In genomic region chr3:108055931-108056330, GRCh38 we compare ENCODE assay signal across 20 cellular contexts. TPM values are rescaled to one million over a fixed set of nuclear protein-coding genes. Genes with fewer than 3 reads are reported as not detected.
DNase-seq lines count a peak whose midpoint lies in the region; ATAC-seq, FAIRE-seq and TF ChIP-seq lines count a peak whose summit lies in the region.
"Had no signal": no experiment of that assay in that cellular context is flagged by ENCODE, and none has a peak within 500 bp of the region (broad histone marks: within the 10 kb centered on the region; RNA-seq: fewer than 3 reads in every experiment).

No MANE protein-coding gene starts in this region.

- DNase-seq in activated T-cell treated with anti-CD3 and anti-CD28 coated beads, Interleukin-2, amount 50 U/mL, for 72 hours, result no peak
- DNase-seq in activated T-cell treated with anti-CD3 and anti-CD28 coated beads, Interleukin-2, amount 50 U/mL, for 4 hours, result no peak
- DNase-seq in CD8-positive, alpha-beta memory T cell, result no peak
- DNase-seq in activated naive CD8-positive, alpha-beta T cell treated with anti-CD3 and anti-CD28 coated beads, Interleukin-2, amount 10 ng/mL, durations not matched to agents 7 days and 5 days, result no peak
- no peak for DNase-seq in naive thymus-derived CD4-positive, alpha-beta T cell
- no peak for DNase-seq in HepG2 (ENCODE audit: low spot score)
- DNase-seq in NCI-H1417 (lab: John Stamatoyannopoulos, UW), result no peak
- no peak for DNase-seq in DMS 273 (lab: John Stamatoyannopoulos, UW; ENCODE audit: unreplicated experiment)
- DNase-seq: DMS53, HFFc6, IMR-90, Karpas-422, MG63, NCI-H1092, NCI-H2081 treated with DMSO at 0.1 percent for 48 hours, NCI-H510A treated with DMSO at 0.1 percent for 48 hours, NCI-H82, PC-9 had no signal

- BruUV-seq in HepG2 (replicated peaks; lab: Mats Ljungman, UMichigan), result no TSS peak

- TF ChIP-seq EP300 in HepG2 (IDR thresholded peaks at IDR 0.05; ENCODE audit: low read depth in 2 of 2, low read length in 2 of 2) (no peak), HepG2 (CRISPR knock-in tag; IDR thresholded peaks at IDR 0.05; ENCODE audit: borderline replicate concordance) (no peak)

- H3K36me3 Mint-ChIP-seq in activated T-cell treated with anti-CD3 and anti-CD28 coated beads, Interleukin-2, amount 50 U/mL, for 72 hours (ENCODE audit: insufficient read depth in 2 of 2), result peaks cover 20 to 53% of the 10 kb centered on the region in 2 donors
- peaks cover 61% of the 10 kb centered on the region for H3K36me3 Mint-ChIP-seq in activated T-cell treated with anti-CD3 and anti-CD28 coated beads, Interleukin-2, amount 50 U/mL, for 4 hours (ENCODE audit: insufficient read depth)
- H3K36me3 Mint-ChIP-seq in CD8-positive, alpha-beta memory T cell, result peaks cover 36 to 85% (median 37%) of the 10 kb centered on the region in 3 donors
- H3K36me3 Mint-ChIP-seq in activated naive CD8-positive, alpha-beta T cell treated with anti-CD3 and anti-CD28 coated beads, Interleukin-2, amount 10 ng/mL, durations not matched to agents 7 days and 5 days, result peaks cover 60% of the 10 kb centered on the region
- peaks cover 19 to 66% (median 55%) of the 10 kb centered on the region in 5 donors for H3K36me3 Mint-ChIP-seq in naive thymus-derived CD4-positive, alpha-beta T cell

- H3K4me3 ChIP-seq in CD8-positive, alpha-beta memory T cell (ENCODE audit: low read length), result no peak overlapping the region
- no peak overlapping the region for H3K4me3 ChIP-seq in naive thymus-derived CD4-positive, alpha-beta T cell (ENCODE audit: low read length)
- H3K4me3 ChIP-seq in HepG2 (replicated peaks in 1 of 3; ENCODE audit: insufficient read depth in 1 of 3, low read depth in 2 of 3, low read length in 3 of 3), result no peak overlapping the region
- H3K4me3 ChIP-seq: MG63, PC-9 had no signal

- in situ Hi-C loops in HepG2 (cut with HindIII; ENCODE audit: extremely low pct_ligation_motif_present, low pct_unique_long_range_greater_than_20kb), result no loop called here

- peaks cover 69% of the 10 kb centered on the region for H3K36me3 ChIP-seq in CD8-positive, alpha-beta memory T cell (ENCODE audit: insufficient read depth, low read length)
- H3K36me3 ChIP-seq in naive thymus-derived CD4-positive, alpha-beta T cell (ENCODE audit: control insufficient read depth in 2 of 3, insufficient read depth in 3 of 3, low read length in 3 of 3), result peaks cover 19 to 62% (median 19%) of the 10 kb centered on the region in 3 experiments
- no peaks in the 10 kb centered on the region for H3K36me3 ChIP-seq in HepG2 (replicated peaks in 1 of 2; ENCODE audit: control insufficient read depth in 1 of 2, insufficient read depth in 2 of 2, low read length in 2 of 2)

- no peak for TF ChIP-seq RAD21 in HepG2 (CRISPR knock-in tag; IDR thresholded peaks at IDR 0.05)

- ATAC-seq in activated T-cell treated with anti-CD3 and anti-CD28 coated beads, Interleukin-2, amount 50 U/mL, for 72 hours (replicated peaks in 1 of 2), result no peak
- no peak for ATAC-seq in activated T-cell treated with anti-CD3 and anti-CD28 coated beads, Interleukin-2, amount 50 U/mL, for 4 hours
- no peak for ATAC-seq in activated naive CD8-positive, alpha-beta T cell treated with anti-CD3 and anti-CD28 coated beads, Interleukin-2, amount 10 ng/mL, durations not matched to agents 7 days and 5 days (ENCODE audit: low read depth)
- ATAC-seq in naive thymus-derived CD4-positive, alpha-beta T cell, result no peak
- no peak for ATAC-seq in HepG2

- no peaks in the 10 kb centered on the region for H3K27me3 ChIP-seq in CD8-positive, alpha-beta memory T cell (ENCODE audit: insufficient read depth, low read length, poor library complexity, severe bottlenecking)
- no peaks in the 10 kb centered on the region for H3K27me3 ChIP-seq in naive thymus-derived CD4-positive, alpha-beta T cell (ENCODE audit: control insufficient read depth in 2 of 2, insufficient read depth in 2 of 2, low read length in 2 of 2)
- H3K27me3 ChIP-seq in HepG2 (ENCODE audit: control insufficient read depth in 1 of 2, insufficient read depth in 2 of 2, low read length in 2 of 2), result no peaks in the 10 kb centered on the region
- H3K27me3 ChIP-seq: MG63 had no signal

- peaks cover 12% of the 10 kb centered on the region for H3K4me1 ChIP-seq in CD8-positive, alpha-beta memory T cell (ENCODE audit: insufficient read depth, low read length)
- peaks cover 4 to 8% of the 10 kb centered on the region in 2 donors for H3K4me1 ChIP-seq in naive thymus-derived CD4-positive, alpha-beta T cell (ENCODE audit: control insufficient read depth in 2 of 2, insufficient read depth in 2 of 2, low read length in 2 of 2)
- H3K4me1 ChIP-seq in HepG2 (ENCODE audit: insufficient read depth, low read length), result no peaks in the 10 kb centered on the region

- no peaks in the 10 kb centered on the region for H4K20me1 ChIP-seq in HepG2 (ENCODE audit: insufficient read depth, low read length)

- no peak overlapping the region for H2AFZ ChIP-seq in HepG2 (ENCODE audit: low read length)
- H2AFZ ChIP-seq: PC-9 had no signal

- no peak for TF ChIP-seq CTCF in HepG2 (CRISPR knock-in tag; IDR thresholded peaks at IDR 0.05)

- peak overlapping the region; percentile 3 for H3K27ac Mint-ChIP-seq in activated T-cell treated with anti-CD3 and anti-CD28 coated beads, Interleukin-2, amount 50 U/mL, for 72 hours
- H3K27ac Mint-ChIP-seq in CD8-positive, alpha-beta memory T cell, result peak overlapping the region; percentile 2 to 87 (median 61)
- H3K27ac Mint-ChIP-seq in activated naive CD8-positive, alpha-beta T cell treated with anti-CD3 and anti-CD28 coated beads, Interleukin-2, amount 10 ng/mL, durations not matched to agents 7 days and 5 days, result peak overlapping the region; percentile 13
- peak overlapping the region; percentile 2 to 83 (median 38) for H3K27ac Mint-ChIP-seq in naive thymus-derived CD4-positive, alpha-beta T cell
- H3K27ac Mint-ChIP-seq: HFFc6 had no signal

- H3K9ac ChIP-seq in HepG2 (ENCODE audit: insufficient read depth, low read depth, low read length), result no peak overlapping the region

- no peaks in the 10 kb centered on the region for H3K9me3 ChIP-seq in CD8-positive, alpha-beta memory T cell (ENCODE audit: low read length)
- H3K9me3 ChIP-seq in naive thymus-derived CD4-positive, alpha-beta T cell (ENCODE audit: control insufficient read depth in 2 of 3, low read length in 3 of 3), result no peaks in the 10 kb centered on the region
- H3K9me3 ChIP-seq in HepG2 (ENCODE audit: low read length), result no peaks in the 10 kb centered on the region
- H3K9me3 ChIP-seq: MG63 had no signal

- no peaks in the 10 kb centered on the region for H3K27me3 Mint-ChIP-seq in activated T-cell treated with anti-CD3 and anti-CD28 coated beads, Interleukin-2, amount 50 U/mL, for 72 hours (ENCODE audit: low read depth)
- H3K27me3 Mint-ChIP-seq in activated T-cell treated with anti-CD3 and anti-CD28 coated beads, Interleukin-2, amount 50 U/mL, for 4 hours (ENCODE audit: low read depth), result no peaks in the 10 kb centered on the region
- H3K27me3 Mint-ChIP-seq in CD8-positive, alpha-beta memory T cell, result no peaks in the 10 kb centered on the region
- no peaks in the 10 kb centered on the region for H3K27me3 Mint-ChIP-seq in activated naive CD8-positive, alpha-beta T cell treated with anti-CD3 and anti-CD28 coated beads, Interleukin-2, amount 10 ng/mL, durations not matched to agents 7 days and 5 days
- no peaks in the 10 kb centered on the region for H3K27me3 Mint-ChIP-seq in naive thymus-derived CD4-positive, alpha-beta T cell

- H3K4me3 Mint-ChIP-seq in activated T-cell treated with anti-CD3 and anti-CD28 coated beads, Interleukin-2, amount 50 U/mL, for 72 hours, result no peak overlapping the region
- H3K4me3 Mint-ChIP-seq in activated T-cell treated with anti-CD3 and anti-CD28 coated beads, Interleukin-2, amount 50 U/mL, for 4 hours, result no peak overlapping the region
- peak overlapping the region in 1 of 7 donors; percentile 34 for H3K4me3 Mint-ChIP-seq in CD8-positive, alpha-beta memory T cell
- H3K4me3 Mint-ChIP-seq in activated naive CD8-positive, alpha-beta T cell treated with anti-CD3 and anti-CD28 coated beads, Interleukin-2, amount 10 ng/mL, durations not matched to agents 7 days and 5 days, result peak overlapping the region; percentile 18
- H3K4me3 Mint-ChIP-seq in naive thymus-derived CD4-positive, alpha-beta T cell, result peak overlapping the region in 5 of 10 donors; percentile 0 to 56 (median 25)
- H3K4me3 Mint-ChIP-seq: CD14-positive monocyte, HFFc6 had no signal

- no peak for TF ChIP-seq POLR2A in HepG2 (IDR thresholded peaks at IDR 0.05; ENCODE audit: insufficient read depth in 1 of 2, low read depth in 2 of 2, low read length in 2 of 2)

- POLR2A ChIA-PET in CD8-positive, alpha-beta memory T cell (lab: Charles Lee), result no interaction called here
- POLR2A ChIA-PET in activated naive CD8-positive, alpha-beta T cell treated with anti-CD3 and anti-CD28 coated beads, Interleukin-2, amount 10 ng/mL, durations not matched to agents 7 days and 5 days (lab: Charles Lee), result no interaction called here
- POLR2A ChIA-PET in naive thymus-derived CD4-positive, alpha-beta T cell (lab: Charles Lee), result no interaction called here
- POLR2A ChIA-PET in HepG2 (lab: Yijun Ruan, JAX), result no interaction called here

- H3K9me3 Mint-ChIP-seq in activated T-cell treated with anti-CD3 and anti-CD28 coated beads, Interleukin-2, amount 50 U/mL, for 72 hours, result no peaks in the 10 kb centered on the region
- no peaks in the 10 kb centered on the region for H3K9me3 Mint-ChIP-seq in activated T-cell treated with anti-CD3 and anti-CD28 coated beads, Interleukin-2, amount 50 U/mL, for 4 hours
- H3K9me3 Mint-ChIP-seq in CD8-positive, alpha-beta memory T cell, result no peaks in the 10 kb centered on the region
- no peaks in the 10 kb centered on the region for H3K9me3 Mint-ChIP-seq in activated naive CD8-positive, alpha-beta T cell treated with anti-CD3 and anti-CD28 coated beads, Interleukin-2, amount 10 ng/mL, durations not matched to agents 7 days and 5 days
- no peaks in the 10 kb centered on the region for H3K9me3 Mint-ChIP-seq in naive thymus-derived CD4-positive, alpha-beta T cell
- H3K9me3 Mint-ChIP-seq: CD14-positive monocyte, HFFc6 had no signal

- H3K79me2 ChIP-seq in HepG2 (ENCODE audit: insufficient read depth, low read length), result no peaks in the 10 kb centered on the region

- no peak overlapping the region for H3K4me2 ChIP-seq in HepG2 (ENCODE audit: low read depth, low read length)
- H3K4me2 ChIP-seq: PC-9 had no signal

- CTCF ChIA-PET in CD8-positive, alpha-beta memory T cell (lab: Charles Lee), result no interaction called here
- CTCF ChIA-PET in naive thymus-derived CD4-positive, alpha-beta T cell (lab: Charles Lee), result no interaction called here
- CTCF ChIA-PET in HepG2 (lab: Yijun Ruan, JAX; ENCODE audit: low intra/inter-chr PET ratio, low total read pairs), result no interaction called here

- WGBS in HepG2 (ENCODE audit: low lambda C conversion rate), result 69% methylated on average over 3 of the region's 3 CpGs

- no peak overlapping the region for H3K27ac ChIP-seq in CD8-positive, alpha-beta memory T cell (ENCODE audit: low read depth, low read length)
- no peak overlapping the region for H3K27ac ChIP-seq in naive thymus-derived CD4-positive, alpha-beta T cell (ENCODE audit: low read depth, low read length)
- no peak overlapping the region for H3K27ac ChIP-seq in HepG2 (ENCODE audit: extremely low read length, insufficient read depth, low read length)
- H3K27ac ChIP-seq: PC-9 had no signal

- H3K4me1 Mint-ChIP-seq in activated T-cell treated with anti-CD3 and anti-CD28 coated beads, Interleukin-2, amount 50 U/mL, for 72 hours (ENCODE audit: low read depth), result peaks cover 65% of the 10 kb centered on the region
- H3K4me1 Mint-ChIP-seq in activated T-cell treated with anti-CD3 and anti-CD28 coated beads, Interleukin-2, amount 50 U/mL, for 4 hours (ENCODE audit: low read depth), result peaks cover 48% of the 10 kb centered on the region
- peaks cover 50 to 83% (median 77%) of the 10 kb centered on the region in 3 donors for H3K4me1 Mint-ChIP-seq in CD8-positive, alpha-beta memory T cell
- H3K4me1 Mint-ChIP-seq in activated naive CD8-positive, alpha-beta T cell treated with anti-CD3 and anti-CD28 coated beads, Interleukin-2, amount 10 ng/mL, durations not matched to agents 7 days and 5 days, result peaks cover 29% of the 10 kb centered on the region
- peaks cover 34 to 81% (median 62%) of the 10 kb centered on the region in 7 donors for H3K4me1 Mint-ChIP-seq in naive thymus-derived CD4-positive, alpha-beta T cell

- no peak for FAIRE-seq in HepG2 (lab: Jason Lieb, UNC)
- FAIRE-seq: H54 had no signal

- intact Hi-C loops in naive thymus-derived CD4-positive, alpha-beta T cell (cut with micrococcal nuclease), result loop anchor here in 1 of 2 donors (5.0 kb wide), 3 partner anchors 266 to 421 kb away; no protein-coding TSS in a partner anchor
- intact Hi-C loops in HepG2 (cut with micrococcal nuclease; ENCODE audit: unreplicated experiment), result no loop called here

RNA-seq across cellular contexts. Expression of gene CD47, which starts 34.9 kb away (rescaled TPM):
- total RNA-seq in activated T-cell treated with anti-CD3 and anti-CD28 coated beads, Interleukin-2, amount 50 U/mL, for 72 hours, result 100 to 1,000 TPM; 139 to 153 TPM
- total RNA-seq in activated T-cell treated with anti-CD3 and anti-CD28 coated beads, Interleukin-2, amount 50 U/mL, for 4 hours, result 100 to 1,000 TPM; 112 to 126 (median 115) TPM
- 100 to 1,000 TPM; 126 to 131 TPM for total RNA-seq in CD8-positive, alpha-beta memory T cell
- 232 TPM for polyA plus RNA-seq in CD8-positive, alpha-beta memory T cell
- total RNA-seq in activated naive CD8-positive, alpha-beta T cell treated with anti-CD3 and anti-CD28 coated beads, Interleukin-2, amount 10 ng/mL, durations not matched to agents 7 days and 5 days, result 100 to 1,000 TPM; 154 to 157 TPM
- 100 to 1,000 TPM; 130 to 232 (median 136) TPM for total RNA-seq in naive thymus-derived CD4-positive, alpha-beta T cell
- polyA plus RNA-seq in naive thymus-derived CD4-positive, alpha-beta T cell, result 100 to 1,000 TPM; 171 to 186 TPM
- 3.1 and 6.5 TPM in 2 replicates for total RNA-seq in HepG2 (2016; rRNA removed; fragmentation: Illumina TruSeq; extraction: Trizol)
- total RNA-seq in HepG2 (2016; cell fraction: cytosol; rRNA removed; fragmentation: Illumina TruSeq; extraction: Trizol; ENCODE audit: low read depth), result 1.3 and 2.9 TPM in 2 replicates
- total RNA-seq in HepG2 (2016; cell fraction: insoluble cytoplasmic fraction; rRNA removed; fragmentation: Illumina TruSeq; extraction: Trizol), result 2.7 and 7.3 TPM in 2 replicates
- 4.1 and 4.8 TPM in 2 replicates for total RNA-seq in HepG2 (2016; cell fraction: membrane; rRNA removed; fragmentation: Illumina TruSeq; extraction: Trizol)
- total RNA-seq in HepG2 (2016; cell fraction: nucleus; rRNA removed; fragmentation: Illumina TruSeq; extraction: Trizol), result 6.2 and 7.8 TPM in 2 replicates
- 2.5 and 3.3 TPM in 2 replicates for polyA plus RNA-seq in HepG2 (2011; rRNA removed)
- 1.7 and 2.7 TPM in 2 replicates for polyA plus RNA-seq in HepG2 (2011; cell fraction: cytosol; rRNA removed)
- 1.1 and 1.3 TPM in 2 replicates for polyA plus RNA-seq in HepG2 (2011; cell fraction: nucleus; rRNA removed)
- polyA plus RNA-seq in HepG2 (2012), result 1.1 and 1.8 TPM in 2 replicates
- 2.0 and 2.2 TPM in 2 replicates for polyA plus RNA-seq in HepG2 (2016; cell fraction: cytosol; fragmentation: Illumina TruSeq; extraction: Trizol; ENCODE audit: low read depth)
- polyA plus RNA-seq in HepG2 (2016; cell fraction: insoluble cytoplasmic fraction; fragmentation: Illumina TruSeq; extraction: Trizol; ENCODE audit: low read depth), result 2.8 and 3.0 TPM in 2 replicates
- polyA plus RNA-seq in HepG2 (2016; cell fraction: membrane; fragmentation: Illumina TruSeq; extraction: Trizol; ENCODE audit: low read depth), result 2.2 and 2.8 TPM in 2 replicates
- polyA plus RNA-seq in HepG2 (2016; cell fraction: nucleus; fragmentation: Illumina TruSeq; extraction: Trizol; ENCODE audit: insufficient read depth, low read depth), result 5.7 and 10.7 TPM in 2 replicates
- polyA minus RNA-seq in HepG2 (2011; rRNA and poly(A)+ RNA removed; ENCODE audit: low replicate concordance), result 1.3 and 18.8 TPM in 2 replicates
- 1.5 and 1.6 TPM in 2 replicates for polyA minus RNA-seq in HepG2 (2011; cell fraction: cytosol; rRNA and poly(A)+ RNA removed)
- 3.6 and 10.0 TPM in 2 replicates for polyA minus RNA-seq in HepG2 (2011; cell fraction: nucleus; rRNA and poly(A)+ RNA removed)

Comparison
In these comparisons a context has a peak if more than half of its experiments do, and no peak if none do; other contexts are left out.
1. H3K27ac Mint-ChIP-seq: peak in every context shown above with its lines; median percentile 61 in CD8-positive, alpha-beta memory T cell; 38 in naive thymus-derived CD4-positive, alpha-beta T cell; 13 in activated naive CD8-positive, alpha-beta T cell treated with anti-CD3 and anti-CD28 coated beads, Interleukin-2, amount 10 ng/mL, durations not matched to agents 7 days and 5 days; 3 in activated T-cell treated with anti-CD3 and anti-CD28 coated beads, Interleukin-2, amount 50 U/mL, for 72 hours.
2. RNA of gene CD47, which starts 34.9 kb away (total RNA-seq): 154 to 157 TPM in activated naive CD8-positive, alpha-beta T cell treated with anti-CD3 and anti-CD28 coated beads, Interleukin-2, amount 10 ng/mL, durations not matched to agents 7 days and 5 days, 139 to 153 TPM in activated T-cell treated with anti-CD3 and anti-CD28 coated beads, Interleukin-2, amount 50 U/mL, for 72 hours, 130 to 232 TPM in naive thymus-derived CD4-positive, alpha-beta T cell, 126 to 131 TPM in CD8-positive, alpha-beta memory T cell and 112 to 126 TPM in activated T-cell treated with anti-CD3 and anti-CD28 coated beads, Interleukin-2, amount 50 U/mL, for 4 hours; 1.3 to 7.8 TPM in HepG2; every median in the first group is over 10 times any median in the second.